In the genomic region with DNA sequence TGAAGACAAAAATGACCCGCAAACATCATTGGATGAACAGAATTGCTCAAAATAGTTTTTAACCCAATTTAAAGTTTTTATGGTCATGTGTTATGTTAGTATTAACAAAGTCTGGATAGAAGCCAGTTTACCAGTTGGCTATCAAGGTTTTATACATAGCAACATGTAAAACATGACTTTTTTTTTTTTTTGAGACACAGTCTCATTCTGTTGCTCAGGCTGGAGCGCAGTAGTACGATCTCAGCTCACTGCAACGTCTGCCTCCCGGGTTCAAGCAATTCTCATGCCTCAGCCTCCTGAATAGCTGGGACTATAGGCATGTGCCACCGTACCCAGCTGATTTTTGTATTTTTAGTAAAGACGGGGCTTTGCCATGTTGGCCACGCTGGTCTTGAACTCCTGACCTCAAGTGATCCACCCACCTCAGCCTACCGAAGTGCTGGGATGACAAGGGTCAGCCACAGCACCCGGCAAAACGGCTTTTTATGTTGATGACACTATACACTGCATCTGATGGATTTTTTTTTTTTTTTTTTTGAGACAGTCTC, we compare ENCODE assay signal across 11 cellular contexts. TPM values are rescaled to one million over a fixed set of nuclear protein-coding genes. Genes with fewer than 3 reads are reported as not detected.
DNase-seq lines count a peak whose midpoint lies in the region; ATAC-seq and TF ChIP-seq lines count a peak whose summit lies in the region.
"Had no signal": no experiment of that assay in that cellular context is flagged by ENCODE, and none has a peak within 500 bp of the region (broad histone marks: within the 10 kb centered on the region; RNA-seq: fewer than 3 reads in every experiment).

No MANE protein-coding gene starts in this region.

- DNase-seq in activated T-cell treated with anti-CD3 and anti-CD28 coated beads, Interleukin-2, amount 50 U/mL, for 72 hours, result no peak
- no peak for DNase-seq in activated T-cell treated with anti-CD3 and anti-CD28 coated beads for 4 hours
- peak in 1 of 4 donors; percentile 17 for DNase-seq in body of pancreas
- DNase-seq in right cardiac atrium, result no peak
- no peak for DNase-seq in stimulated activated CD4-positive, alpha-beta T cell treated with anti-CD3 and anti-CD28 coated beads, Interleukin-4, amount 100 ng/mL, for 24 hours
- no peak for DNase-seq in NCI-H82 treated with DMSO at 0.1 percent for 48 hours (lab: John Stamatoyannopoulos, UW; ENCODE audit: unreplicated experiment)
- DNase-seq: anterior cingulate cortex, Caco-2, NCI-H2227 treated with DMSO at 0.1 percent for 48 hours had no signal

- H3K9me3 Mint-ChIP-seq in activated T-cell treated with anti-CD3 and anti-CD28 coated beads, Interleukin-2, amount 50 U/mL, for 72 hours, result no peaks in the 10 kb centered on the region
- H3K9me3 Mint-ChIP-seq in stimulated activated memory B cell treated with anti-CD40 and anti-IgM and Interleukin-4, amounts not matched to agents 10 μg/mL and 1 μg/mL and 100 μg/mL, for 72 hours, result no peaks in the 10 kb centered on the region

- H3K4me3 ChIP-seq in body of pancreas, result no peak overlapping the region
- no peak overlapping the region for H3K4me3 ChIP-seq in right cardiac atrium (ENCODE audit: low read length)

- H3K4me1 ChIP-seq in body of pancreas (no peaks in the 10 kb centered on the region), right cardiac atrium (ENCODE audit: control insufficient read depth, insufficient read depth, low read length) (peaks cover 1% of the 10 kb centered on the region)

- H3K36me3 Mint-ChIP-seq in activated T-cell treated with anti-CD3 and anti-CD28 coated beads, Interleukin-2, amount 50 U/mL, for 72 hours (ENCODE audit: insufficient read depth in 2 of 2), result peaks cover 18 to 27% of the 10 kb centered on the region in 2 donors
- peaks cover 20% of the 10 kb centered on the region for H3K36me3 Mint-ChIP-seq in stimulated activated memory B cell treated with anti-CD40 and anti-IgM and Interleukin-4, amounts not matched to agents 10 μg/mL and 1 μg/mL and 100 μg/mL, for 72 hours

- WGBS in body of pancreas, 2 donors, result 54 to 59% methylated on average over 6 to 10 of the region's 11 CpGs
- 58% methylated on average over 11 of the region's 11 CpGs for WGBS in right cardiac atrium

- H3K27me3 ChIP-seq in body of pancreas, result no peaks in the 10 kb centered on the region
- H3K27me3 ChIP-seq in right cardiac atrium (ENCODE audit: control insufficient read depth, insufficient read depth), result no peaks in the 10 kb centered on the region

- TF ChIP-seq CTCF in body of pancreas (IDR thresholded peaks at IDR 0.05), result no peak

- peaks cover 11% of the 10 kb centered on the region for H3K27me3 Mint-ChIP-seq in activated T-cell treated with anti-CD3 and anti-CD28 coated beads, Interleukin-2, amount 50 U/mL, for 72 hours (ENCODE audit: low read depth)
- no peaks in the 10 kb centered on the region for H3K27me3 Mint-ChIP-seq in stimulated activated memory B cell treated with anti-CD40 and anti-IgM and Interleukin-4, amounts not matched to agents 10 μg/mL and 1 μg/mL and 100 μg/mL, for 72 hours

- H3K36me3 ChIP-seq in body of pancreas (replicated peaks in 1 of 2; ENCODE audit: insufficient read depth in 1 of 2, low read depth in 2 of 2), result no peaks in the 10 kb centered on the region

- intact Hi-C loops in body of pancreas (cut with DNase I), result no loop called here
- intact Hi-C loops in right cardiac atrium (cut with DNase I), result no loop called here

- H3K4me3 Mint-ChIP-seq in activated T-cell treated with anti-CD3 and anti-CD28 coated beads, Interleukin-2, amount 50 U/mL, for 72 hours, result peak overlapping the region in 1 of 2 donors; percentile 99
- H3K4me3 Mint-ChIP-seq in stimulated activated memory B cell treated with anti-CD40 and anti-IgM and Interleukin-4, amounts not matched to agents 10 μg/mL and 1 μg/mL and 100 μg/mL, for 72 hours, result peak overlapping the region; percentile 15

- no peak for ATAC-seq in activated T-cell treated with anti-CD3 and anti-CD28 coated beads, Interleukin-2, amount 50 U/mL, for 72 hours (replicated peaks in 1 of 2)
- no peak for ATAC-seq in body of pancreas
- no peak for ATAC-seq in right cardiac atrium
- no peak for ATAC-seq in stimulated activated memory B cell treated with anti-CD40 and anti-IgM and Interleukin-4, amounts not matched to agents 10 μg/mL and 1 μg/mL and 100 μg/mL, for 72 hours
- ATAC-seq in activated CD4-positive, CD25-positive, alpha-beta regulatory T cell treated with anti-CD3 and anti-CD28 coated beads, Interleukin-2, amount 50 U/mL, for 24 hours, result no peak

- H3K27ac Mint-ChIP-seq in activated T-cell treated with anti-CD3 and anti-CD28 coated beads, Interleukin-2, amount 50 U/mL, for 72 hours, result peak overlapping the region; percentile 42
- no peak overlapping the region for H3K27ac Mint-ChIP-seq in stimulated activated memory B cell treated with anti-CD40 and anti-IgM and Interleukin-4, amounts not matched to agents 10 μg/mL and 1 μg/mL and 100 μg/mL, for 72 hours

- H3K4me1 Mint-ChIP-seq in activated T-cell treated with anti-CD3 and anti-CD28 coated beads, Interleukin-2, amount 50 U/mL, for 72 hours (ENCODE audit: low read depth), result peaks cover 33% of the 10 kb centered on the region
- H3K4me1 Mint-ChIP-seq in stimulated activated memory B cell treated with anti-CD40 and anti-IgM and Interleukin-4, amounts not matched to agents 10 μg/mL and 1 μg/mL and 100 μg/mL, for 72 hours, result peaks cover 31% of the 10 kb centered on the region

- H3K27ac ChIP-seq in body of pancreas (peak overlapping the region in 3 of 4 donors; percentile 6 to 93 (median 16)), right cardiac atrium (ENCODE audit: low read length) (peak overlapping the region; percentile 45)

- H3K9me3 ChIP-seq in body of pancreas (no peaks in the 10 kb centered on the region), right cardiac atrium (ENCODE audit: control insufficient read depth, low read length) (no peaks in the 10 kb centered on the region)
- H3K9me3 ChIP-seq: Caco-2 had no signal

- peak in 1 of 3 donors; percentile 45 for TF ChIP-seq POLR2A in body of pancreas (IDR thresholded peaks at IDR 0.05)

RNA-seq across cellular contexts. Expression of a gene that starts 3.4 kb away (rescaled TPM):
- 100 to 1,000 TPM; 229 to 424 TPM for total RNA-seq in activated T-cell treated with anti-CD3 and anti-CD28 coated beads, Interleukin-2, amount 50 U/mL, for 72 hours
- total RNA-seq in body of pancreas (100 to 1,000 TPM; 483 to 493 TPM), right cardiac atrium (100 to 1,000 TPM; 275 to 486 (median 317) TPM)
- 523 TPM for polyA plus RNA-seq in right cardiac atrium

RNA-seq across cellular contexts. Expression of a gene that starts 43.3 kb away (rescaled TPM):
- total RNA-seq in activated T-cell treated with anti-CD3 and anti-CD28 coated beads, Interleukin-2, amount 50 U/mL, for 72 hours, result 10 to 100 TPM; 85.4 to 92.3 TPM
- total RNA-seq in body of pancreas (10 to 100 TPM in 1 of 2 donors, 1 to 10 TPM in 1; 6.3 to 17.9 TPM), right cardiac atrium (10 to 100 TPM; 33.5 to 50.2 (median 38.3) TPM)
- 42.3 TPM for polyA plus RNA-seq in right cardiac atrium
